Comparison of ENCODE assay signal across 15 cellular contexts in genomic region chr10:116669832-116670644, GRCh38. TPM values are rescaled to one million over a fixed set of nuclear protein-coding genes. Genes with fewer than 3 reads are reported as not detected.
DNase-seq lines count a peak whose midpoint lies in the region; TF ChIP-seq lines count a peak whose summit lies in the region.
"Had no signal": no experiment of that assay in that cellular context is flagged by ENCODE, and none has a peak within 500 bp of the region (broad histone marks: within the 10 kb centered on the region; RNA-seq: fewer than 3 reads in every experiment).

No MANE protein-coding gene starts in this region.

- H3K4me3 ChIP-seq in right atrium auricular region = peak overlapping the region in 1 of 2 donors; percentile 38
- H3K4me3 ChIP-seq in neuronal stem cell (ENCODE audit: low read length in 2 of 2) = peak overlapping the region in 1 of 2 donors; percentile 87
- H3K4me3 ChIP-seq in effector memory CD4-positive, alpha-beta T cell (ENCODE audit: insufficient read depth, low read depth, low read length, poor library complexity, severe bottlenecking) = no peak overlapping the region
- H3K4me3 ChIP-seq: BLaER1 had no signal

- peak overlapping the region; percentile 80 for H3K9ac ChIP-seq in neuronal stem cell (ENCODE audit: low read depth, low read length, poor library complexity)
- H3K9ac ChIP-seq: BLaER1 had no signal

- no peak overlapping the region for H3K14ac ChIP-seq in neuronal stem cell (ENCODE audit: low read length)

- peak overlapping the region; percentile 39 for H2BK15ac ChIP-seq in neuronal stem cell (ENCODE audit: low read length)

- H3K4me1 ChIP-seq in right atrium auricular region (peaks cover 0 to 8% of the 10 kb centered on the region in 2 donors), neuronal stem cell (ENCODE audit: control insufficient read depth in 2 of 2, insufficient read depth in 1 of 2, low read depth in 1 of 2, low read length in 2 of 2) (peaks cover 0 to 11% of the 10 kb centered on the region in 2 donors)
- no peaks in the 10 kb centered on the region for H3K4me1 ChIP-seq in effector memory CD4-positive, alpha-beta T cell (ENCODE audit: control insufficient read depth, insufficient read depth, low read length, poor library complexity, severe bottlenecking)
- H3K4me1 ChIP-seq: BLaER1 had no signal

- peak overlapping the region; percentile 93 for H3K18ac ChIP-seq in neuronal stem cell (ENCODE audit: low read length)

- H4K8ac ChIP-seq in neuronal stem cell (ENCODE audit: low read depth, low read length) = no peak overlapping the region

- H3K79me1 ChIP-seq in neuronal stem cell (ENCODE audit: low read depth, low read length) = no peaks in the 10 kb centered on the region

- H3K4ac ChIP-seq in neuronal stem cell (ENCODE audit: low read length) = no peak overlapping the region

- H2AFZ ChIP-seq in neuronal stem cell (ENCODE audit: low read length) = no peak overlapping the region

- peaks cover 0 to 3% of the 10 kb centered on the region in 2 donors for H3K9me3 ChIP-seq in right atrium auricular region
- no peaks in the 10 kb centered on the region for H3K9me3 ChIP-seq in neuronal stem cell (replicated peaks in 1 of 2; ENCODE audit: control insufficient read depth in 2 of 2, insufficient read depth in 1 of 2, low read depth in 1 of 2, low read length in 2 of 2)
- no peaks in the 10 kb centered on the region for H3K9me3 ChIP-seq in effector memory CD4-positive, alpha-beta T cell (ENCODE audit: control insufficient read depth, low read length)
- H3K9me3 ChIP-seq: BLaER1 had no signal

- H3K4me2 ChIP-seq in neuronal stem cell (ENCODE audit: insufficient read depth, low read length, poor library complexity, severe bottlenecking) = peak overlapping the region; percentile 62
- H3K4me2 ChIP-seq: BLaER1 had no signal

- peak overlapping the region; percentile 30 for H2BK5ac ChIP-seq in neuronal stem cell (ENCODE audit: low read length)

- H3K27me3 ChIP-seq in right atrium auricular region (no peaks in the 10 kb centered on the region), neuronal stem cell (ENCODE audit: control insufficient read depth in 3 of 3, insufficient read depth in 3 of 3, low read depth in 1 of 3, low read length in 3 of 3) (peaks cover 0 to 38% (median 0%) of the 10 kb centered on the region in 3 experiments)
- peaks cover 2% of the 10 kb centered on the region for H3K27me3 ChIP-seq in effector memory CD4-positive, alpha-beta T cell (replicated peaks; ENCODE audit: control insufficient read depth, insufficient read depth, low read length, poor library complexity, severe bottlenecking)
- H3K27me3 ChIP-seq: BLaER1 had no signal

- H4K91ac ChIP-seq in neuronal stem cell (ENCODE audit: low read depth, low read length, poor library complexity) = no peak overlapping the region

- H3K23ac ChIP-seq in neuronal stem cell (ENCODE audit: low read depth, low read length, poor library complexity) = peak overlapping the region; percentile 45

- no peak for TF ChIP-seq CTCF in right atrium auricular region (IDR thresholded peaks at IDR 0.05)

- no CpG with 5 or more reads among the region's 41 CpGs for WGBS in neuronal stem cell (ENCODE audit: extremely low coverage in 2 of 2, insufficient read length in 2 of 2, insufficient replicate concordance in 1 of 2), 2 donors

- H2BK120ac ChIP-seq in neuronal stem cell (ENCODE audit: low read depth, low read length) = no peak overlapping the region

- H2BK12ac ChIP-seq in neuronal stem cell (ENCODE audit: low read length) = no peak overlapping the region

- peak; percentile 36 for DNase-seq in Caki2 (ENCODE audit: low read depth)
- peak; percentile 72 for DNase-seq in NCI-H69 (lab: John Stamatoyannopoulos, UW)
- DNase-seq in right atrium auricular region (ENCODE audit: low spot score) = peak; percentile 53
- DNase-seq in neuronal stem cell (ENCODE audit: low spot score) = no peak
- no peak for DNase-seq in effector memory CD4-positive, alpha-beta T cell
- no peak for DNase-seq in kidney glomerular epithelial cell (lab: John Stamatoyannopoulos, UW)
- no peak for DNase-seq in Ammon's horn (ENCODE audit: low spot score)
- no peak for DNase-seq in NCI-H1105 treated with DMSO at 0.1 percent for 48 hours (lab: John Stamatoyannopoulos, UW)
- DNase-seq: activated B cell treated with CpG ODN at 0.5 μM for 24 hours; activated gamma-delta T cell treated with Interleukin-2 at 50 U/mL for 16 hours; effector CD8-positive, alpha-beta T cell; MM.1S; spleen had no signal

- in situ Hi-C loops in Caki2 (cut with HindIII; ENCODE audit: low pct_unique_long_range_greater_than_20kb, low sequenced_read_pairs) = no loop called here

- H3K36me3 ChIP-seq in right atrium auricular region (no peaks in the 10 kb centered on the region), neuronal stem cell (replicated peaks in 1 of 2; ENCODE audit: control insufficient read depth in 2 of 2, insufficient read depth in 2 of 2, low read length in 2 of 2) (no peaks in the 10 kb centered on the region)
- no peaks in the 10 kb centered on the region for H3K36me3 ChIP-seq in effector memory CD4-positive, alpha-beta T cell (ENCODE audit: control insufficient read depth, insufficient read depth, low read length)
- H3K36me3 ChIP-seq: BLaER1 had no signal

- H2AK5ac ChIP-seq in neuronal stem cell (ENCODE audit: low read depth, low read length) = no peak overlapping the region

- no peak overlapping the region for H3K27ac ChIP-seq in right atrium auricular region
- H3K27ac ChIP-seq in neuronal stem cell (replicated peaks; ENCODE audit: low read length) = no peak overlapping the region
- no peak overlapping the region for H3K27ac ChIP-seq in effector memory CD4-positive, alpha-beta T cell (ENCODE audit: insufficient read depth, low read length, poor library complexity, severe bottlenecking)
- H3K27ac ChIP-seq: BLaER1, spleen had no signal

RNA-seq across cellular contexts. Expression of gene PNLIPRP2, which starts 49.3 kb away (rescaled TPM):
- total RNA-seq in Caki2 (2014; rRNA removed; shearing (Covaris generic); ENCODE audit: low replicate concordance) = 1.4 TPM in 1 of 2 replicates, not detected in the other
- total RNA-seq in right atrium auricular region = not detected
- polyA plus RNA-seq in neuronal stem cell (2013, experiment 1 of 2) = 0.29 TPM
- polyA plus RNA-seq in neuronal stem cell (2013, experiment 2 of 2) = 0.29 TPM
- total RNA-seq: activated B cell treated with CpG ODN at 0.5 μM for 24 hours, liver had no signal
- polyA plus RNA-seq: liver had no signal

Comparison
In these comparisons a context has a peak if more than half of its experiments do, and no peak if none do; other contexts are left out.
1. DNase-seq: peak in Caki2 (single experiment), NCI-H69 (single experiment) and right atrium auricular region (single experiment); none in neuronal stem cell (single experiment), effector memory CD4-positive, alpha-beta T cell (0 of 3), kidney glomerular epithelial cell (single experiment), Ammon's horn (single experiment) and NCI-H1105 treated with DMSO at 0.1 percent for 48 hours (single experiment).